In the genomic region with DNA sequence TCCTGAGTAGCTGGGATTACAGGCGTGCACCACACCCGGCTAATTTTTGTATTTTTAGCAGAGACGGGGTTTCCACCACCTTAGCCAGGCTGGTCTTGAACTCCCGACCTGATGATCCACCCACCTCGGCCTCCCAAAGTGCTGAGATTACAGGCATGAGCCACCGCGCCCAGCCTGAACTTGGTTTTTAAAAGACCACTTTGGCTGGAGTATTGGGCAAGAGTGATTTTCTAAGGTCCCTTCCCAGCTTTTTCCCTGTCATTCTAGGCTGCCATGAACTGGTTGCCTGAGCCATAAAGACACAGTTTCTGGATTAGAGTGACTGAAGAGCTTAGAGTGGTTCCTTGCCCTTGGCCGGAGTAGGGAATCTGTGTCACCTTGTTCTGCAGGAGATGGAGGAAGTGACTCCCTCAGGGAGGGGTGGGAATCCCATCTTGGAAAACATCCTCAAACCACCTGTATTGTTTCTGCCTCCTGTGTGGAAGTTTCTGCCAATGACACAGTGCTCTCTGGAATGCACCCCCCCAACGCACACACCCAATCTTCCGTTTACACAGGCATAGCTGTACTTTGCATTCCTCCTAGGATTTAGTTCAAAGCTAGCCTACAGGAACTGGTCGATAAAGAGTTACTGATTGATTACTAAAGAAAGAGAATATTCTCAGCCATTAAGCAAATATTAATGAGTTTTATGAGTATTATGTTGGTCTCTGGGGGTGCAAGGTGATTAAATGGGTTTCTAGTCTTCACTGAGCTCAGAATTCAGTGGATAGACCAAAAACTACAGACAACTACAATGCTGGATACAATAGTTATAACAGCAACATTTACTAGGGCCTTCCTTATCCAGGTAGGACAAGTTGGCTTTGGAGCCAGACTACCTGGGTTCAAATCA, we compare ENCODE assay signal across 1 cellular context.
TF ChIP-seq lines count a peak whose summit lies in the region.

No MANE protein-coding gene starts in this region.

TF ChIP-seq in GM12878, 131 proteins besides CTCF, POLR2A, EP300 and RAD21:
- TF ChIP-seq RELA (IDR thresholded peaks at IDR 0.05; ENCODE audit: borderline replicate concordance, partially characterized antibody) (no peak), GATAD2B (conservative IDR thresholded peaks at IDR 0.05; ENCODE audit: low read depth) (no peak), MTA3 (IDR thresholded peaks at IDR 0.05; ENCODE audit: borderline replicate concordance, low read length) (no peak), USF1 (IDR thresholded peaks at IDR 0.05; ENCODE audit: borderline replicate concordance, extremely low read length, insufficient read depth, low read depth, low read length) (no peak), CHD2 (IDR thresholded peaks at IDR 0.05; ENCODE audit: borderline replicate concordance, low read depth, low read length) (no peak), TCF12 (IDR thresholded peaks at IDR 0.05; ENCODE audit: low read depth, low read length) (no peak), IRF4 (IDR thresholded peaks at IDR 0.05; ENCODE audit: low read depth, low read length) (no peak)
TF ChIP-seq in GM12878: peak in this region for 0.
